Comparison of ENCODE assay signal across 16 cellular contexts in the genomic region with DNA sequence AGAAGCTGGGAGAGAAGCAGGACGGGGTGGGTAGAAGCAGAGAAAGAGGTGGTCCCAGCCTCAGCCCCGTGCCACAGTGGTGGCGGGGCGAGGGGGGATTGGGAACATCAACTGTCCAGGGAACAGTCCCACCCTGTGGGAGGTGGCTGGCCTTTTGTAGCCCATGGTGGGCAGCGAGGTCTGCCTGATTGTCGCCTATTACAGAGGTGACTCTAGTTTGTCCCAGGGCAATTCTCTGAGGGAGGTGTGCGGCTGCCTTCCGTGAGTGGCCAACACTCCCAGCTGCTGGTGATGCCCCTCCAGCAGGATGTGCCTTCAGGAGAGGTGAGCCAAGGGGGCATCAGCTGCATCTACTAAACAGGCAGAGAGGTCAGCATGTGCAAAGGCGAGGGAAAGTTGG.
"Had no signal": no experiment of that assay in that cellular context is flagged by ENCODE, and none has a peak within 500 bp of the region (broad histone marks: within the 10 kb centered on the region; RNA-seq: fewer than 3 reads in every experiment).

No MANE protein-coding gene starts in this region.

- H3K36me3 Mint-ChIP-seq: natural killer cell treated with Interleukin-12 subunit alpha and Interleukin-12 subunit beta and Interleukin-15 and Interleukin-18, amount 100 ng/mL, for 72 hours had no signal

- DNase-seq: activated CD4-positive, alpha-beta memory T cell treated with anti-CD3 and anti-CD28 coated beads, Interleukin-2, amount 10 ng/mL, durations not matched to agents 7 days and 5 days; activated CD4-positive, alpha-beta T cell treated with anti-CD3 and anti-CD28 coated beads for 4 hours; activated T-cell treated with anti-CD3 and anti-CD28 coated beads, Interleukin-2, amount 50 U/mL, for 72 hours; cerebellar nuclear complex; effector memory CD8-positive, alpha-beta T cell; foreskin melanocyte; stimulated activated CD4-positive, alpha-beta T cell treated with anti-CD3 and anti-CD28 coated beads, Interleukin-15, amount 100 ng/mL, for 24 hours; stimulated activated CD4-positive, alpha-beta T cell treated with anti-CD3 and anti-CD28 coated beads, Interleukin-4, amount 100 ng/mL, for 1 hour; stimulated activated naive CD4-positive, alpha-beta T cell treated with Interleukin-2 at 50 U/mL for 16 hours; T-helper 2 cell had no signal

- H3K27me3 ChIP-seq: suprapubic skin had no signal

- H3K27ac Mint-ChIP-seq: activated CD4-positive, alpha-beta memory T cell treated with anti-CD3 and anti-CD28 coated beads, Interleukin-2, amount 10 ng/mL, durations not matched to agents 7 days and 5 days; activated T-cell treated with anti-CD3 and anti-CD28 coated beads, Interleukin-2, amount 50 U/mL, for 72 hours; dendritic cell treated with granulocyte-macrophage colony-stimulating factor and Interleukin-4, amounts not matched to agents 40 ng/mL and 50 ng/mL, for 4 days; natural killer cell treated with Interleukin-12 subunit alpha and Interleukin-12 subunit beta and Interleukin-15 and Interleukin-18, amount 100 ng/mL, for 72 hours had no signal

- H3K4me1 ChIP-seq: SJCRH30 had no signal

- H3K27ac ChIP-seq: SJCRH30, suprapubic skin had no signal

- H3K9me3 ChIP-seq: mucosa of descending colon, SJCRH30, suprapubic skin had no signal

- H3K36me3 ChIP-seq: SJCRH30, suprapubic skin had no signal

- H3K4me3 ChIP-seq: mucosa of descending colon, SJCRH30, suprapubic skin had no signal

- H3K4me3 Mint-ChIP-seq: activated CD4-positive, alpha-beta memory T cell treated with anti-CD3 and anti-CD28 coated beads, Interleukin-2, amount 10 ng/mL, durations not matched to agents 7 days and 5 days; activated T-cell treated with anti-CD3 and anti-CD28 coated beads, Interleukin-2, amount 50 U/mL, for 72 hours; dendritic cell treated with granulocyte-macrophage colony-stimulating factor and Interleukin-4, amounts not matched to agents 40 ng/mL and 50 ng/mL, for 4 days; effector memory CD8-positive, alpha-beta T cell; natural killer cell treated with Interleukin-12 subunit alpha and Interleukin-12 subunit beta and Interleukin-15 and Interleukin-18, amount 100 ng/mL, for 72 hours had no signal

- ATAC-seq: activated T-cell treated with anti-CD3 and anti-CD28 coated beads, Interleukin-2, amount 50 U/mL, for 72 hours; effector memory CD8-positive, alpha-beta T cell; left colon; natural killer cell treated with Interleukin-12 subunit alpha and Interleukin-12 subunit beta and Interleukin-15 and Interleukin-18, amount 100 ng/mL, for 72 hours had no signal

- H3K9me3 Mint-ChIP-seq: activated CD4-positive, alpha-beta memory T cell treated with anti-CD3 and anti-CD28 coated beads, Interleukin-2, amount 10 ng/mL, durations not matched to agents 7 days and 5 days; activated T-cell treated with anti-CD3 and anti-CD28 coated beads, Interleukin-2, amount 50 U/mL, for 72 hours; dendritic cell treated with granulocyte-macrophage colony-stimulating factor and Interleukin-4, amounts not matched to agents 40 ng/mL and 50 ng/mL, for 4 days; effector memory CD8-positive, alpha-beta T cell; natural killer cell treated with Interleukin-12 subunit alpha and Interleukin-12 subunit beta and Interleukin-15 and Interleukin-18, amount 100 ng/mL, for 72 hours had no signal
